In the genomic region with DNA sequence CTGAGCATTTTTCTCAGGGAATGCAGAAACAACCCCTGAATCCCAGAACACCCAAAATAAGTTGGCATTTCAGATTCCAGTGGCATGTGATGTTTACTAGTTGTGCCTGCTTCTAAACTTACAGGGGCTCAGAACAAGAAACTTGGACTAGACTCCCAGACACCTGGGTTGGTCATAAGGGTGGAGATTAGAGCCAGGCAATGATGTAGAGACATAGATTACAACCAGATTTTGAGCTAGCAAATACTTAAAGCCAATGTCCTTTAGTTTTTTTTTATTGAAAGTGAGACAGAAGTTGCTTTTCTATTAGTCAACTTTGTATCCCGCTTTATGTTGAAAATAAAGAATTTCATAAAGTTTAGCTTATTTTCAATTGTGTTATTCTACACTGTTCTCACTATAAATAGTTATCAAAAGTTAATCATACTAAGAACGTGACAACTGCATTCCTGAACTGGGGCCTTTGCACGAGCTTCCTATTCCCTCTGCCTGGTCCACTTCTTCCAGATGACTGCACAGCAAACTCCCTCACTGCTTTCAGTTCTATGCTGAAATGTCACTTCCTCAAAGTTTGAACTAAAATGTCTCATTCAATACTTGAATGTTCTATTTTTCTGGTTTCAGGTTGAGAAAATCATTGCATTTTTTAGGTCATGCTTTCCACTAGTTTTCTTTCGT, we compare ENCODE assay signal across 12 cellular contexts.
DNase-seq lines count a peak whose midpoint lies in the region; ATAC-seq and TF ChIP-seq lines count a peak whose summit lies in the region.
"Had no signal": no experiment of that assay in that cellular context is flagged by ENCODE, and none has a peak within 500 bp of the region (broad histone marks: within the 10 kb centered on the region; RNA-seq: fewer than 3 reads in every experiment).

No MANE protein-coding gene starts in this region.

- no peaks in the 10 kb centered on the region for H3K9me3 ChIP-seq in BE2C

- H3K27me3 ChIP-seq in BE2C, result no peaks in the 10 kb centered on the region

- no peaks in the 10 kb centered on the region for H3K27me3 Mint-ChIP-seq in memory B cell
- H3K27me3 Mint-ChIP-seq: dendritic cell treated with granulocyte-macrophage colony-stimulating factor and Interleukin-4, amounts not matched to agents 40 ng/mL and 50 ng/mL, for 4 days had no signal

- no peak for TF ChIP-seq CTCF in BE2C (IDR thresholded peaks at IDR 0.05; ENCODE audit: low read depth, low read length)

- H3K9me3 Mint-ChIP-seq in memory B cell, result peaks cover 1% of the 10 kb centered on the region
- H3K9me3 Mint-ChIP-seq: dendritic cell treated with granulocyte-macrophage colony-stimulating factor and Interleukin-4, amounts not matched to agents 40 ng/mL and 50 ng/mL, for 4 days had no signal

- ATAC-seq in GM18861 (IDR thresholded peaks at IDR 0.05; ENCODE audit: unreplicated experiment), result peak; percentile 88
- ATAC-seq in GM21717 (IDR thresholded peaks at IDR 0.05; ENCODE audit: unreplicated experiment), result peak; percentile 89
- ATAC-seq in HG03378 (IDR thresholded peaks at IDR 0.05; ENCODE audit: unreplicated experiment), result peak; percentile 87
- ATAC-seq in memory B cell (ENCODE audit: low read depth), result peak; percentile 70
- ATAC-seq: stimulated activated naive CD8-positive, alpha-beta T cell treated with anti-CD3 and anti-CD28 coated beads, Interleukin-15, Interleukin-2, amounts not matched to agents 100 U/mL and 50 U/mL, for 24 hours had no signal

- H3K36me3 ChIP-seq in BE2C, result no peaks in the 10 kb centered on the region

- DNase-seq in memory B cell (ENCODE audit: low spot score in 2 of 2) (no peak), BE2C (no peak), retina (no peak), superior temporal gyrus (ENCODE audit: extremely low spot score) (no peak)
- DNase-seq in activated CD4-positive, alpha-beta T cell treated with anti-CD3 and anti-CD28 coated beads, Interleukin-2, amount 50 U/mL, for 4 hours, result no peak
- DNase-seq: activated naive CD4-positive, alpha-beta T cell treated with Interleukin-2 at 50 U/mL for 16 hours; small intestine; stimulated activated naive CD8-positive, alpha-beta T cell treated with anti-CD3 and anti-CD28 coated beads, Interleukin-15, Interleukin-2, amounts not matched to agents 100 U/mL and 50 U/mL, for 24 hours had no signal

- no peak overlapping the region for H3K4me3 ChIP-seq in BE2C (ENCODE audit: low read depth, low read length)

- no peaks in the 10 kb centered on the region for H3K4me1 ChIP-seq in BE2C

- H3K4me3 Mint-ChIP-seq in memory B cell, result no peak overlapping the region
- H3K4me3 Mint-ChIP-seq: dendritic cell treated with granulocyte-macrophage colony-stimulating factor and Interleukin-4, amounts not matched to agents 40 ng/mL and 50 ng/mL, for 4 days had no signal

- H3K4me1 Mint-ChIP-seq in memory B cell, result peaks cover 11% of the 10 kb centered on the region

- H3K27ac Mint-ChIP-seq in memory B cell, result peak overlapping the region; percentile 72
- H3K27ac Mint-ChIP-seq: dendritic cell treated with granulocyte-macrophage colony-stimulating factor and Interleukin-4, amounts not matched to agents 40 ng/mL and 50 ng/mL, for 4 days had no signal

- H3K36me3 Mint-ChIP-seq in memory B cell, result peaks cover 1% of the 10 kb centered on the region
